31 cellular contexts compared by ENCODE assay signal in genomic region chr9:114122152-114122615, GRCh38. TPM values are rescaled to one million over a fixed set of nuclear protein-coding genes. Genes with fewer than 3 reads are reported as not detected.
"Had no signal": no experiment of that assay in that cellular context is flagged by ENCODE, and none has a peak within 500 bp of the region (broad histone marks: within the 10 kb centered on the region; RNA-seq: fewer than 3 reads in every experiment).

No MANE protein-coding gene starts in this region.

- H3K4me1 ChIP-seq: foreskin keratinocyte, sigmoid colon, suprapubic skin had no signal

- ATAC-seq: activated naive CD4-positive, alpha-beta T cell treated with anti-CD3 and anti-CD28 coated beads, Interleukin-2, amount 50 U/mL, for 72 hours; activated T-cell treated with anti-CD3 and anti-CD28 coated beads, Interleukin-2, amount 50 U/mL, for 4 hours; activated T-helper 17 cell treated with anti-CD3 and anti-CD28 coated beads, Interleukin-2, amount 50 U/mL, for 72 hours; foreskin keratinocyte; heart left ventricle; naive thymus-derived CD8-positive, alpha-beta T cell; WTC11 had no signal

- H3K36me3 ChIP-seq: esophagus muscularis mucosa, heart left ventricle, prostate gland, sigmoid colon, suprapubic skin, tibial nerve had no signal

- DNase-seq: activated CD4-positive, alpha-beta memory T cell treated with anti-CD3 and anti-CD28 coated beads, Interleukin-2, amount 10 ng/mL, durations not matched to agents 7 days and 5 days; activated CD4-positive, alpha-beta T cell treated with anti-CD3 and anti-CD28 coated beads for 1 hour; activated CD4-positive, alpha-beta T cell treated with anti-CD3 and anti-CD28 coated beads, Interleukin-2, amount 10 ng/mL, durations not matched to agents 7 days and 5 days; activated naive CD4-positive, alpha-beta T cell; activated T-cell treated with anti-CD3 and anti-CD28 coated beads, Interleukin-2, amount 50 U/mL, for 4 hours; anterior cingulate cortex; foreskin keratinocyte; heart left ventricle; hypothalamus; immature natural killer cell; midbrain; retina; sigmoid colon; stimulated activated CD4-positive, alpha-beta T cell treated with anti-CD3 and anti-CD28 coated beads, Interleukin-15, amount 100 ng/mL, for 24 hours; stimulated activated naive CD4-positive, alpha-beta T cell; T-helper 1 cell had no signal

- H3K4me3 ChIP-seq: esophagus muscularis mucosa, heart left ventricle, prostate gland, sigmoid colon, smooth muscle cell, suprapubic skin, tibial nerve had no signal

- H3K27ac ChIP-seq: esophagus muscularis mucosa, foreskin keratinocyte, heart left ventricle, prostate gland, sigmoid colon, suprapubic skin, tibial nerve had no signal

- H3K27me3 ChIP-seq: tibial nerve had no signal

- H3K9me3 ChIP-seq: prostate gland, sigmoid colon, suprapubic skin had no signal

RNA-seq across cellular contexts. Expression of gene KIF12, which starts 23.1 kb away (rescaled TPM):
- total RNA-seq: activated CD4-positive, alpha-beta memory T cell treated with anti-CD3 and anti-CD28 coated beads, Interleukin-2, amount 10 ng/mL, durations not matched to agents 7 days and 5 days; activated CD4-positive, alpha-beta T cell treated with anti-CD3 and anti-CD28 coated beads, Interleukin-2, amount 10 ng/mL, durations not matched to agents 7 days and 5 days; activated naive CD4-positive, alpha-beta T cell treated with anti-CD3 and anti-CD28 coated beads, Interleukin-2, amount 50 U/mL, for 72 hours; activated T-helper 17 cell treated with anti-CD3 and anti-CD28 coated beads, Interleukin-2, amount 50 U/mL, for 72 hours; bronchial epithelial cell; esophagus muscularis mucosa; naive thymus-derived CD8-positive, alpha-beta T cell; neural crest cell; smooth muscle cell; tibial nerve had no signal
- polyA plus RNA-seq: immature natural killer cell; naive thymus-derived CD8-positive, alpha-beta T cell; smooth muscle cell had no signal

RNA-seq across cellular contexts. Expression of gene COL27A1, which starts 33.2 kb away (rescaled TPM):
- polyA plus RNA-seq: immature natural killer cell had no signal

RNA-seq across cellular contexts. Expression of gene AMBP, which starts 44.1 kb away (rescaled TPM):
- total RNA-seq: activated CD4-positive, alpha-beta memory T cell treated with anti-CD3 and anti-CD28 coated beads, Interleukin-2, amount 10 ng/mL, durations not matched to agents 7 days and 5 days; activated CD4-positive, alpha-beta T cell treated with anti-CD3 and anti-CD28 coated beads, Interleukin-2, amount 10 ng/mL, durations not matched to agents 7 days and 5 days; activated naive CD4-positive, alpha-beta T cell treated with anti-CD3 and anti-CD28 coated beads, Interleukin-2, amount 50 U/mL, for 72 hours; activated T-helper 17 cell treated with anti-CD3 and anti-CD28 coated beads, Interleukin-2, amount 50 U/mL, for 72 hours; bronchial epithelial cell; esophagus muscularis mucosa; foreskin keratinocyte; kidney epithelial cell; lower leg skin; naive thymus-derived CD8-positive, alpha-beta T cell; omental fat pad; sigmoid colon; smooth muscle cell; tibial nerve; urinary bladder had no signal
- polyA plus RNA-seq: foreskin keratinocyte; immature natural killer cell; naive thymus-derived CD8-positive, alpha-beta T cell had no signal
